8 cellular contexts compared by ENCODE assay signal in the genomic region with DNA sequence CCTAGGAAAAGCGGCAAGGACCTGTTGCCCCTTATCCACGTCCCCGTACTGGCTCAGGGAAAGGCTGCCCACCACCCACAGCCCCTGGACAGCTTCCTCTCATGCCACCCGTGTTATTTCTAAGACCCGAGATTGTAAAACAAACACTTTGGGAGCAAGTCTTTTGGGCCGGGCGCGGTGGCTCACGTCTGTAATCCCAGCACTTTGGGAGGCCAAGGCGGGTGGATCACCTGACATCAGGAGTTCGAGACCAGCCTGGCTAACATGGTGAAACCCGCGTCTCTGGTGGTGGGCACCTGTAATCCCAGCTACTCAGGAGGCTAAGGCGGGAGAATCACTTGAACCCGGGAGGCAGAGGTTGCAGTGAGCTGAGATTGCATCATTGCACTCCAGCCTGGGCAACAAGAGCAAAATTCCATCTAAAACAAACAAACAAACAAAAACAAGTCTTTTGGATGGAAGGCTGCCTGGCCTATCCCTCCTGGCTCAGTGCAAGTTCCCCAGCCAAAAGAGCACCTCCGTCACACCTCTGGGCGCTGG. TPM values are rescaled to one million over a fixed set of nuclear protein-coding genes. Genes with fewer than 3 reads are reported as not detected.
DNase-seq lines count a peak whose midpoint lies in the region; TF ChIP-seq lines count a peak whose summit lies in the region.
"Not testable (repeated sequence)": the region's sequence is repeated elsewhere in the genome, so short reads cannot be mapped to it uniquely, and the experiment has no call there.

No MANE protein-coding gene starts in this region.

- WGBS in esophagus, 2 donors = 61 to 65% methylated on average over 17 of the region's 17 CpGs

- H3K4me1 Mint-ChIP-seq in immature natural killer cell = peaks cover 9 to 11% of the 10 kb centered on the region in 2 donors

- not testable (repeated sequence) for DNase-seq in BE2C; WERI-Rb-1; ascending aorta (ENCODE audit: low spot score in 2 of 2); immature natural killer cell

- not testable (repeated sequence) for H3K27me3 ChIP-seq in BE2C; WERI-Rb-1 (ENCODE audit: insufficient read depth, low read depth, severe bottlenecking); ascending aorta; esophagus (ENCODE audit: control insufficient read depth in 1 of 2, insufficient read depth in 2 of 2, low read length in 2 of 2)
- H3K27me3 ChIP-seq in HUES6 (ENCODE audit: control insufficient read depth, insufficient read depth, low read length) = peaks cover 34% of the 10 kb centered on the region
- H3K27me3 ChIP-seq in neutrophil = peaks cover 73% of the 10 kb centered on the region
- H3K27me3 ChIP-seq in subcutaneous abdominal adipose tissue (ENCODE audit: control insufficient read depth in 5 of 5, insufficient read depth in 4 of 5, low read length in 5 of 5) = peaks cover 0 to 14% (median 10%) of the 10 kb centered on the region in 5 donors

- H3K9me3 Mint-ChIP-seq in immature natural killer cell = not testable (repeated sequence)

- not testable (repeated sequence) for H3K9ac ChIP-seq in HUES6 (ENCODE audit: low read length)
- peak overlapping the region in 1 of 5 donors; percentile 63 for H3K9ac ChIP-seq in subcutaneous abdominal adipose tissue (ENCODE audit: low read length in 5 of 5)

- H3K4me3 ChIP-seq in BE2C (ENCODE audit: low read depth, low read length) (peak overlapping the region; percentile 23; the same call in 1 of the 2 replicates), HUES6 (ENCODE audit: low read depth, low read length) (peak overlapping the region; percentile 67), WERI-Rb-1 (ENCODE audit: low read depth, low read length) (peak overlapping the region; percentile 34), ascending aorta (peak overlapping the region; percentile 65 to 66), esophagus (ENCODE audit: low read depth in 1 of 2, low read length in 2 of 2) (peak overlapping the region; percentile 35 to 46), neutrophil (ENCODE audit: low read depth in 1 of 2, low read length in 1 of 2) (peak overlapping the region; percentile 48 to 56), subcutaneous abdominal adipose tissue (ENCODE audit: low read depth in 1 of 5, low read length in 5 of 5) (peak overlapping the region in 3 of 5 donors; percentile 42 to 64 (median 42))

- not testable (repeated sequence) for H3K36me3 ChIP-seq in BE2C; HUES6 (ENCODE audit: control insufficient read depth, insufficient read depth, low read length); WERI-Rb-1; ascending aorta; esophagus (ENCODE audit: control insufficient read depth in 2 of 2, insufficient read depth in 2 of 2, low read length in 1 of 2); neutrophil; subcutaneous abdominal adipose tissue (ENCODE audit: control insufficient read depth in 5 of 5, insufficient read depth in 5 of 5, low read length in 5 of 5)

- intact Hi-C loops in ascending aorta (cut with DNase I) = not testable (repeated sequence)

- not testable (repeated sequence) for H3K27ac ChIP-seq in HUES6 (ENCODE audit: low read depth, low read length); WERI-Rb-1; ascending aorta; esophagus (ENCODE audit: low read depth in 2 of 2, low read length in 1 of 2); neutrophil; subcutaneous abdominal adipose tissue (ENCODE audit: low read depth, low read length)

- H3K9me3 ChIP-seq in BE2C; HUES6 (ENCODE audit: control insufficient read depth, insufficient read depth, low read depth, low read length); WERI-Rb-1 (ENCODE audit: severe bottlenecking); ascending aorta; esophagus (ENCODE audit: control insufficient read depth in 2 of 2, insufficient read depth in 1 of 2, low read depth in 1 of 2, low read length in 1 of 2); neutrophil; subcutaneous abdominal adipose tissue (ENCODE audit: control insufficient read depth in 5 of 5, low read length in 5 of 5): not testable (repeated sequence)

- not testable (repeated sequence) for H3K36me3 Mint-ChIP-seq in immature natural killer cell

- not testable (repeated sequence) for TF ChIP-seq CTCF in BE2C (IDR thresholded peaks at IDR 0.05; ENCODE audit: low read depth, low read length); WERI-Rb-1 (IDR thresholded peaks at IDR 0.05; ENCODE audit: low read depth, low read length); ascending aorta (IDR thresholded peaks at IDR 0.05); neutrophil (IDR thresholded peaks at IDR 0.05)

- not testable (repeated sequence) for H3K4me1 ChIP-seq in BE2C; HUES6 (ENCODE audit: control insufficient read depth, insufficient read depth, low read length); ascending aorta; esophagus (ENCODE audit: control insufficient read depth in 2 of 2, insufficient read depth in 2 of 2, low read length in 1 of 2)
- H3K4me1 ChIP-seq in neutrophil (ENCODE audit: control insufficient read depth in 1 of 2, insufficient read depth in 1 of 2, low read depth in 1 of 2, low read length in 1 of 2) = peaks cover 5 to 11% of the 10 kb centered on the region in 2 experiments
- peaks cover 0 to 11% (median 6%) of the 10 kb centered on the region in 5 donors for H3K4me1 ChIP-seq in subcutaneous abdominal adipose tissue (ENCODE audit: control insufficient read depth in 5 of 5, insufficient read depth in 5 of 5, low read length in 5 of 5)

- H3K4me3 Mint-ChIP-seq in immature natural killer cell = peak overlapping the region; percentile 57 to 72 (median 68)

- peaks cover 17 to 29% (median 21%) of the 10 kb centered on the region in 3 donors for H3K27me3 Mint-ChIP-seq in immature natural killer cell (ENCODE audit: low read depth in 3 of 3)

- peak overlapping the region in 2 of 6 donors; percentile 65 to 73 for H3K27ac Mint-ChIP-seq in immature natural killer cell

RNA-seq across cellular contexts. Expression of gene KIF17, which starts 0.6 kb away (rescaled TPM):
- 0.85 TPM for polyA plus RNA-seq in BE2C (2012; ENCODE audit: insufficient read depth, insufficient read length, low read depth)
- total RNA-seq in ascending aorta = 18.5 TPM
- polyA plus RNA-seq in esophagus (under 1 TPM; 0.45 to 0.48 TPM), immature natural killer cell (under 1 TPM in 1 of 3 donors, not detected in 2; 0.21 TPM)

RNA-seq across cellular contexts. Expression of gene SH2D5, which starts 14.1 kb away (rescaled TPM):
- 0.54 TPM for polyA plus RNA-seq in BE2C (2012; ENCODE audit: insufficient read depth, insufficient read length, low read depth)
- not detected for total RNA-seq in ascending aorta
- polyA plus RNA-seq in esophagus = under 1 TPM; 0.12 to 0.27 TPM
- not detected for polyA plus RNA-seq in immature natural killer cell

RNA-seq across cellular contexts. Expression of gene DDOST, which starts 57.2 kb away (rescaled TPM):
- polyA plus RNA-seq in BE2C (2012; ENCODE audit: insufficient read depth, insufficient read length, low read depth) = 236 TPM
- total RNA-seq in ascending aorta = 142 TPM
- 100 to 1,000 TPM in 1 of 2 donors, 10 to 100 TPM in 1; 73.2 to 126 TPM for polyA plus RNA-seq in esophagus
- polyA plus RNA-seq in immature natural killer cell = 100 to 1,000 TPM; 365 to 518 (median 376) TPM
